ENCODE assay signal across 1 cellular context in genomic region chr18:32019251-32019943, GRCh38.
A peak's percentile ranks its signal among the peaks of the same experiment; 100 is the strongest.
TF ChIP-seq lines count a peak whose summit lies in the region.

No MANE protein-coding gene starts in this region.

TF ChIP-seq in HepG2, 621 proteins besides CTCF, POLR2A, EP300 and RAD21 (continued from another document):
- TF ChIP-seq ZBTB49 (CRISPR knock-in tag; IDR thresholded peaks at IDR 0.05; ENCODE audit: borderline replicate concordance) (no peak), ZNF260 (CRISPR knock-in tag; IDR thresholded peaks at IDR 0.05; ENCODE audit: borderline replicate concordance, low read depth) (no peak), GATAD2A (CRISPR knock-in tag; IDR thresholded peaks at IDR 0.05) (peak; percentile 79), ZNF280D (CRISPR knock-in tag; IDR thresholded peaks at IDR 0.05) (peak; percentile 67; the same call in 1 of the 2 replicates), SIX4 (CRISPR knock-in tag; IDR thresholded peaks at IDR 0.05) (no peak), IRF1 (CRISPR knock-in tag; IDR thresholded peaks at IDR 0.05; ENCODE audit: low read depth) (no peak), ZNF781 (CRISPR knock-in tag; IDR thresholded peaks at IDR 0.05; ENCODE audit: borderline replicate concordance, not compliant biosample characterization) (no peak), DMAP1 (CRISPR knock-in tag; IDR thresholded peaks at IDR 0.05) (no peak), JUNB (CRISPR knock-in tag; IDR thresholded peaks at IDR 0.05; ENCODE audit: borderline replicate concordance) (no peak), RORA (CRISPR knock-in tag; IDR thresholded peaks at IDR 0.05) (no peak), HIVEP1 (CRISPR knock-in tag; IDR thresholded peaks at IDR 0.05) (no peak; the same call in 1 of the 2 replicates), ZNF691 (CRISPR knock-in tag; IDR thresholded peaks at IDR 0.05; ENCODE audit: borderline replicate concordance, low read depth) (no peak), ZNF280B (CRISPR knock-in tag; IDR thresholded peaks at IDR 0.05; ENCODE audit: borderline replicate concordance) (no peak), SMYD3 (CRISPR knock-in tag; IDR thresholded peaks at IDR 0.05) (no peak), SNAPC4 (CRISPR knock-in tag; IDR thresholded peaks at IDR 0.05) (peak; percentile 58; the same call in 1 of the 2 replicates), SOX13 (IDR thresholded peaks at IDR 0.05) (no peak), SOX13 (CRISPR knock-in tag; conservative IDR thresholded peaks at IDR 0.05 in 1 of 2, IDR thresholded peaks at IDR 0.05 in 1 of 2) (peak in 1 of 2 experiments; percentile 55; a peak in 1 of 4 replicates), ZNF772 (CRISPR knock-in tag; IDR thresholded peaks at IDR 0.05) (no peak), ZNF30 (CRISPR knock-in tag; IDR thresholded peaks at IDR 0.05) (no peak), AGO1 (IDR thresholded peaks at IDR 0.05; ENCODE audit: low read depth, low read length, poor library complexity, severe bottlenecking) (no peak), RARG (CRISPR knock-in tag; IDR thresholded peaks at IDR 0.05; ENCODE audit: low read depth) (no peak; the same call in 1 of the 2 replicates), NFKBIZ (CRISPR knock-in tag; IDR thresholded peaks at IDR 0.05) (no peak), HMGXB4 (CRISPR knock-in tag; IDR thresholded peaks at IDR 0.05; ENCODE audit: borderline replicate concordance in 1 of 2, low read depth in 1 of 2) (no peak; a peak in 1 of 4 replicates), ZNF629 (CRISPR knock-in tag; conservative IDR thresholded peaks at IDR 0.05) (0 out of 2 replicates have a peak, but pooled peaks have one; percentile 15)
TF ChIP-seq in HepG2: peak in this region for 130.
